Comparison of ENCODE assay signal across 27 cellular contexts in genomic region chr12:64304571-64304970, GRCh38.
"Had no signal": no experiment of that assay in that cellular context is flagged by ENCODE, and none has a peak within 500 bp of the region (broad histone marks: within the 10 kb centered on the region; RNA-seq: fewer than 3 reads in every experiment).

No MANE protein-coding gene starts in this region.

- H3K4me1 ChIP-seq: sigmoid colon, stomach, suprapubic skin, transverse colon, uterus had no signal

- DNase-seq: activated CD4-positive, alpha-beta memory T cell treated with anti-CD3 and anti-CD28 coated beads for 36 hours; activated CD4-positive, alpha-beta T cell treated with anti-CD3 and anti-CD28 coated beads for 4 hours; activated CD4-positive, CD25-positive, alpha-beta regulatory T cell; activated CD8-positive, alpha-beta memory T cell treated with anti-CD3 and anti-CD28 coated beads, Interleukin-2, amount 10 ng/mL, durations not matched to agents 7 days and 5 days; activated gamma-delta T cell; activated T-cell treated with anti-CD3 and anti-CD28 coated beads for 4 hours; aorta; caudate nucleus; dermis blood vessel endothelial cell; effector CD8-positive, alpha-beta T cell; foreskin melanocyte; glutamatergic neuron; immature natural killer cell; occipital lobe; posterior cingulate gyrus; sigmoid colon; stimulated activated CD4-positive, alpha-beta T cell treated with anti-CD3 and anti-CD28 coated beads, Interleukin-15, amount 100 ng/mL, for 24 hours; stomach; T-helper 17 cell; transverse colon; uterus had no signal

- H3K9me3 Mint-ChIP-seq: activated CD4-positive, alpha-beta memory T cell treated with anti-CD3 and anti-CD28 coated beads for 36 hours; activated naive CD4-positive, alpha-beta T cell treated with anti-CD3 and anti-CD28 coated beads, Interleukin-2, amount 50 U/mL, for 24 hours; stimulated activated memory B cell treated with anti-CD40 and anti-IgM and Interleukin-4, amounts not matched to agents 10 μg/mL and 1 μg/mL and 100 μg/mL, for 72 hours had no signal

- H3K4me3 ChIP-seq: hepatocyte, sigmoid colon, smooth muscle cell, stomach, suprapubic skin, transverse colon, uterus had no signal

- H3K79me2 ChIP-seq: hepatocyte had no signal

- H3K4me2 ChIP-seq: hepatocyte, smooth muscle cell had no signal

- H3K27ac ChIP-seq: hepatocyte, sigmoid colon, stomach, suprapubic skin, transverse colon, uterus had no signal

- H3K36me3 Mint-ChIP-seq: activated CD4-positive, alpha-beta memory T cell treated with anti-CD3 and anti-CD28 coated beads for 36 hours; activated CD8-positive, alpha-beta memory T cell treated with anti-CD3 and anti-CD28 coated beads, Interleukin-2, amount 10 ng/mL, durations not matched to agents 7 days and 5 days; activated naive CD4-positive, alpha-beta T cell treated with anti-CD3 and anti-CD28 coated beads, Interleukin-2, amount 50 U/mL, for 24 hours; brain; immature natural killer cell; stimulated activated memory B cell treated with anti-CD40 and anti-IgM and Interleukin-4, amounts not matched to agents 10 μg/mL and 1 μg/mL and 100 μg/mL, for 72 hours had no signal

- H2AFZ ChIP-seq: hepatocyte had no signal

- H3K9me3 ChIP-seq: sigmoid colon, stomach, suprapubic skin, transverse colon, uterus had no signal

- H3K4me1 Mint-ChIP-seq: activated CD8-positive, alpha-beta memory T cell treated with anti-CD3 and anti-CD28 coated beads, Interleukin-2, amount 10 ng/mL, durations not matched to agents 7 days and 5 days; activated naive CD4-positive, alpha-beta T cell treated with anti-CD3 and anti-CD28 coated beads, Interleukin-2, amount 50 U/mL, for 24 hours; brain; immature natural killer cell; stimulated activated memory B cell treated with anti-CD40 and anti-IgM and Interleukin-4, amounts not matched to agents 10 μg/mL and 1 μg/mL and 100 μg/mL, for 72 hours; T-helper 17 cell had no signal

- H3K27me3 ChIP-seq: hepatocyte, sigmoid colon, stomach, suprapubic skin, transverse colon, uterus had no signal

- H3K36me3 ChIP-seq: sigmoid colon, stomach, suprapubic skin, transverse colon, uterus had no signal

- H3K27ac Mint-ChIP-seq: activated CD4-positive, alpha-beta memory T cell treated with anti-CD3 and anti-CD28 coated beads for 36 hours; activated CD8-positive, alpha-beta memory T cell treated with anti-CD3 and anti-CD28 coated beads, Interleukin-2, amount 10 ng/mL, durations not matched to agents 7 days and 5 days; activated naive CD4-positive, alpha-beta T cell treated with anti-CD3 and anti-CD28 coated beads, Interleukin-2, amount 50 U/mL, for 24 hours; brain; immature natural killer cell; stimulated activated memory B cell treated with anti-CD40 and anti-IgM and Interleukin-4, amounts not matched to agents 10 μg/mL and 1 μg/mL and 100 μg/mL, for 72 hours; T-helper 17 cell had no signal

- H3K27me3 Mint-ChIP-seq: activated CD8-positive, alpha-beta memory T cell treated with anti-CD3 and anti-CD28 coated beads, Interleukin-2, amount 10 ng/mL, durations not matched to agents 7 days and 5 days; stimulated activated memory B cell treated with anti-CD40 and anti-IgM and Interleukin-4, amounts not matched to agents 10 μg/mL and 1 μg/mL and 100 μg/mL, for 72 hours; T-helper 17 cell had no signal

- H3K4me3 Mint-ChIP-seq: activated CD4-positive, alpha-beta memory T cell treated with anti-CD3 and anti-CD28 coated beads for 36 hours; activated CD8-positive, alpha-beta memory T cell treated with anti-CD3 and anti-CD28 coated beads, Interleukin-2, amount 10 ng/mL, durations not matched to agents 7 days and 5 days; activated naive CD4-positive, alpha-beta T cell treated with anti-CD3 and anti-CD28 coated beads, Interleukin-2, amount 50 U/mL, for 24 hours; brain; immature natural killer cell; stimulated activated memory B cell treated with anti-CD40 and anti-IgM and Interleukin-4, amounts not matched to agents 10 μg/mL and 1 μg/mL and 100 μg/mL, for 72 hours; T-helper 17 cell had no signal

- ATAC-seq: activated CD8-positive, alpha-beta memory T cell treated with anti-CD3 and anti-CD28 coated beads, Interleukin-2, amount 10 ng/mL, durations not matched to agents 7 days and 5 days; stimulated activated memory B cell treated with anti-CD40 and anti-IgM and Interleukin-4, amounts not matched to agents 10 μg/mL and 1 μg/mL and 100 μg/mL, for 72 hours; T-helper 17 cell had no signal
